ENCODE assay signal across 9 cellular contexts in the genomic region with DNA sequence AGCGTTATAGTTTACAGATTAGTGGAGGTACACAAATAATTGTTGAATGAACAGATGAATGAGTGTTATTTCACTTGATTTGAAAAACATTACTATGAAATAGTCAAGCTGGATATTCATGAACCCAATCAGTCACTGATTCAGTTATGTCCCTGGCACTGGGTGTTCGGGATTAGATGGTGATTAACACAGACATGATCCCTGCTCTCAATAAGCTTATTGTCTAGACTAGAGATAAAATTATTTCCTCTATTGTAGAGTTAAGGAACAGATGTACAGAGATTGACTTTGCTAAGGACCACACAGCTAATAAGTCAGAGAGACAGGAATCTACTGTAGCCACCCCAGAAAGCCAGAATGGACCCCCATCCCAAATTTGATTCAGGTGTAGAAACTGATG. TPM values are rescaled to one million over a fixed set of nuclear protein-coding genes. Genes with fewer than 3 reads are reported as not detected.
DNase-seq lines count a peak whose midpoint lies in the region; ATAC-seq, FAIRE-seq and TF ChIP-seq lines count a peak whose summit lies in the region.
"Had no signal": no experiment of that assay in that cellular context is flagged by ENCODE, and none has a peak within 500 bp of the region (broad histone marks: within the 10 kb centered on the region; RNA-seq: fewer than 3 reads in every experiment).

No MANE protein-coding gene starts in this region.

- TF ChIP-seq CTCF in Caco-2 (IDR thresholded peaks at IDR 0.05; ENCODE audit: insufficient read depth in 1 of 2, low read depth in 1 of 2, low read length in 1 of 2, severe bottlenecking in 1 of 2, unreplicated experiment in 1 of 2) (no peak), dorsolateral prefrontal cortex (IDR thresholded peaks at IDR 0.05 in 54 of 56, conservative IDR thresholded peaks at IDR 0.05 in 2 of 56; ENCODE audit: low read depth in 1 of 56, partially characterized antibody in 56 of 56) (no peak), nephron (IDR thresholded peaks at IDR 0.05; ENCODE audit: unreplicated experiment in 3 of 3) (no peak)

- H3K4me1 ChIP-seq in Caco-2, result 0 out of 2 replicates have a peak, but pooled peaks cover 7% of the 10 kb centered on the region

- intact Hi-C loops in Caco-2 (cut with micrococcal nuclease; ENCODE audit: unreplicated experiment), result loop anchor here (2.0 kb wide), 1 partner anchor 51 kb away; no protein-coding TSS in a partner anchor
- intact Hi-C loops in dorsolateral prefrontal cortex (cut with DNase I), result loop anchor here in 1 of 2 donors (5.0 to 10.0 kb wide), 4 partner anchors 92 to 1973 kb away; a partner anchor contains a TSS

- H3K27me3 Mint-ChIP-seq in Caco-2 (ENCODE audit: insufficient read depth, unreplicated experiment) (no peaks in the 10 kb centered on the region), nephron (ENCODE audit: low read depth) (peaks cover 4% of the 10 kb centered on the region)

- POLR2A ChIA-PET in Caco-2 (lab: Charles Lee), result no interaction called here

- no peak overlapping the region for H3K27ac Mint-ChIP-seq in Caco-2 (ENCODE audit: unreplicated experiment)
- peak overlapping the region in 1 of 3 experiments; percentile 69 for H3K27ac Mint-ChIP-seq in nephron

- ATAC-seq in GM18867 (IDR thresholded peaks at IDR 0.05; ENCODE audit: unreplicated experiment), result no peak

- H3K4me3 ChIP-seq in Caco-2 (ENCODE audit: low read depth, low read length) (no peak overlapping the region), dorsolateral prefrontal cortex (peak overlapping the region; percentile 37 to 77 (median 64))

- peak overlapping the region in 20 of 59 donors; percentile 7 to 81 (median 58) for H3K27ac ChIP-seq in dorsolateral prefrontal cortex

- H3K4me1 Mint-ChIP-seq in Caco-2 (ENCODE audit: low read depth, unreplicated experiment), result peaks cover 7% of the 10 kb centered on the region
- no peaks in the 10 kb centered on the region for H3K4me1 Mint-ChIP-seq in nephron

- CTCF ChIA-PET in Caco-2 (lab: Charles Lee), result interaction anchor here (1.5 to 1.6 kb wide), 2 partner anchors 73 to 103 kb away, joined by 5 to 9 read pairs; no protein-coding TSS in a partner anchor

- DNase-seq in Caco-2, result no peak
- DNase-seq in NCI-H82 treated with DMSO at 0.1 percent for 48 hours (lab: John Stamatoyannopoulos, UW; ENCODE audit: unreplicated experiment), result peak; percentile 53
- DNase-seq in dorsolateral prefrontal cortex, result no peak
- DNase-seq in EL, result no peak
- no peak for DNase-seq in DMS153 treated with DMSO at 0.1 percent for 48 hours (lab: John Stamatoyannopoulos, UW; ENCODE audit: unreplicated experiment)
- no peak for DNase-seq in GM19239 (ENCODE audit: insufficient read length, low spot score)
- DNase-seq: activated CD4-positive, alpha-beta T cell treated with anti-CD3 and anti-CD28 coated beads, Interleukin-2, amount 50 U/mL, for 4 hours had no signal

- H3K4me3 Mint-ChIP-seq in Caco-2 (ENCODE audit: unreplicated experiment) (peak overlapping the region; percentile 71), nephron (peak overlapping the region; percentile 86 to 88 (median 87))

- FAIRE-seq in GM19239 (lab: Jason Lieb, UNC), result no peak

- no peaks in the 10 kb centered on the region for H3K36me3 Mint-ChIP-seq in Caco-2 (ENCODE audit: insufficient read depth, unreplicated experiment)
- no peaks in the 10 kb centered on the region for H3K36me3 Mint-ChIP-seq in nephron (ENCODE audit: low read depth)

- no TSS peak for BruUV-seq in Caco-2 (replicated peaks; lab: Mats Ljungman, UMichigan)

- H3K36me3 ChIP-seq in Caco-2 (ENCODE audit: control insufficient read depth, insufficient read depth, low read length), result no peaks in the 10 kb centered on the region

- no peaks in the 10 kb centered on the region for H3K9me3 ChIP-seq in Caco-2

- no peaks in the 10 kb centered on the region for H3K9me3 Mint-ChIP-seq in Caco-2 (ENCODE audit: unreplicated experiment)
- H3K9me3 Mint-ChIP-seq in nephron, result no peaks in the 10 kb centered on the region

- H3K27me3 ChIP-seq in Caco-2 (replicated peaks; ENCODE audit: control insufficient read depth, insufficient read depth, low read length) (no peaks in the 10 kb centered on the region), dorsolateral prefrontal cortex (no peaks in the 10 kb centered on the region)

RNA-seq across cellular contexts. Expression of a gene that starts 1.0 kb away (rescaled TPM):
- total RNA-seq in Caco-2 (2022) (3.9 and 4.2 TPM in 2 replicates), dorsolateral prefrontal cortex (10 to 100 TPM in 118 of 120 experiments, 1 to 10 TPM in 2; 8.4 to 46.7 (median 22.7) TPM)
